8 cellular contexts compared by ENCODE assay signal in the genomic region with DNA sequence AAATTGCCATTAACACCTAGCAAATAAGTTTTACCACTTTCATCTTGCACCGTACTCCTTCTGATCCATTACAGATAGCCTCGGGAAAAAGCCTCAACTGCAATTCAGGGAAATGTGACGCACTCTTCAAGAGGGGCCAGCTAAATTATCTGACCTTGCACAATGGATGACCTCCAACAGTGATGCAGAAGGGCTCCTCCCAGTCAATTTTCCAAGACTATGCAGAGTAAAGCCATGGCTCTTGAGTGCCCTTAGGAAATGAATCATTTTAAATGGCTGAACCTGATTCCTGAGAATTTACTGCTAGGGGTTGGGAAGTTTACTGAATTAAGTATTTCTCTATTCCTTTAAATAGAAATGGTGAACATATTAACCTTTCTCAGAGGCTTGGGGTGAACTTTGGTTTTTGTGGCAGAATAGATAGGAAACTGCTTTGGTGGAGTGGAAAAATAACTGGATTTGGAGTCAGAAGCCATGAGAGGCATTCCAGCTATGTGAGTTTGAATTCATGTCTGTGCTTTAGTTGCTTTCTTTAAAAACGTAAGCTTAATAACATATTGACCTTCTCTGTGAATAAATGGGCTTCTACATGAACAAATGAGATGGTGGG.
A peak's percentile ranks its signal among the peaks of the same experiment; 100 is the strongest.
DNase-seq lines count a peak whose midpoint lies in the region; ATAC-seq and TF ChIP-seq lines count a peak whose summit lies in the region.

No MANE protein-coding gene starts in this region.

- peak overlapping the region; percentile 88 for H2BK120ac ChIP-seq in IMR-90 (ENCODE audit: low read depth, low read length)

- no peak for TF ChIP-seq CTCF in IMR-90 (conservative IDR thresholded peaks at IDR 0.05; ENCODE audit: low read depth, low read length)
- no peak for TF ChIP-seq CTCF in tibial artery (IDR thresholded peaks at IDR 0.05)

- H3K36me3 Mint-ChIP-seq in activated CD8-positive, alpha-beta T cell treated with anti-CD3 and anti-CD28 coated beads, Interleukin-2, amount 10 ng/mL, durations not matched to agents 7 days and 5 days (ENCODE audit: low read depth): no peaks in the 10 kb centered on the region

- no peak overlapping the region for H3K27ac Mint-ChIP-seq in activated CD8-positive, alpha-beta T cell treated with anti-CD3 and anti-CD28 coated beads, Interleukin-2, amount 10 ng/mL, durations not matched to agents 7 days and 5 days

- H3K23ac ChIP-seq in IMR-90 (ENCODE audit: low read depth, low read length): peak overlapping the region; percentile 71; the same call in 1 of the 2 replicates

- H2BK5ac ChIP-seq in IMR-90 (ENCODE audit: low read depth, low read length, poor library complexity, severe bottlenecking): peak overlapping the region; percentile 56

- peak overlapping the region; percentile 42; the same call in 1 of the 3 replicates for H2BK15ac ChIP-seq in IMR-90 (ENCODE audit: low read depth, low read length)

- in situ Hi-C loops in IMR-90 (cut with MboI; ENCODE audit: low sequenced_read_pairs): no loop called here

- no peaks in the 10 kb centered on the region for H3K9me3 Mint-ChIP-seq in activated CD8-positive, alpha-beta T cell treated with anti-CD3 and anti-CD28 coated beads, Interleukin-2, amount 10 ng/mL, durations not matched to agents 7 days and 5 days (ENCODE audit: insufficient read depth)

- no peak for TF ChIP-seq RAD21 in IMR-90 (IDR thresholded peaks at IDR 0.05; ENCODE audit: low read length)

- H3K79me2 ChIP-seq in Karpas-422 (ENCODE audit: low read length): no peaks in the 10 kb centered on the region

- H4K5ac ChIP-seq in IMR-90 (ENCODE audit: low read depth, low read length): peak overlapping the region; percentile 71; the same call in 1 of the 2 replicates

- H4K8ac ChIP-seq in IMR-90 (ENCODE audit: low read depth in 2 of 2, low read length in 2 of 2): peak overlapping the region in 1 of 2 experiments; percentile 4; a peak in 1 of 4 replicates

- H3K4me1 ChIP-seq in IMR-90 (ENCODE audit: control insufficient read depth, insufficient read depth, low read length): peaks cover 11% of the 10 kb centered on the region
- peaks cover 6% of the 10 kb centered on the region for H3K4me1 ChIP-seq in mesodermal cell (ENCODE audit: control insufficient read depth, insufficient read depth, low read length, poor library complexity, severe bottlenecking)
- peaks cover 0 to 52% (median 24%) of the 10 kb centered on the region in 4 donors for H3K4me1 ChIP-seq in tibial artery
- H3K4me1 ChIP-seq in Karpas-422 (ENCODE audit: low read length): no peaks in the 10 kb centered on the region

- dilution Hi-C loops in IMR-90 (cut with HindIII; ENCODE audit: low sequenced_read_pairs, unreplicated experiment): no loop called here

- H3K79me1 ChIP-seq in IMR-90 (ENCODE audit: low read depth in 1 of 2, low read length in 2 of 2): peaks cover 0 to 4% of the 10 kb centered on the region in 2 experiments; a peak in 1 of 4 replicates

- H3K27me3 Mint-ChIP-seq in activated CD8-positive, alpha-beta T cell treated with anti-CD3 and anti-CD28 coated beads, Interleukin-2, amount 10 ng/mL, durations not matched to agents 7 days and 5 days (ENCODE audit: low read depth): peaks cover 5% of the 10 kb centered on the region

- peak overlapping the region; percentile 83 for H3K14ac ChIP-seq in IMR-90 (replicated peaks; ENCODE audit: low read depth, low read length)

- peaks cover 6% of the 10 kb centered on the region for H3K4me1 Mint-ChIP-seq in activated CD8-positive, alpha-beta T cell treated with anti-CD3 and anti-CD28 coated beads, Interleukin-2, amount 10 ng/mL, durations not matched to agents 7 days and 5 days (ENCODE audit: low read depth)

- no peaks in the 10 kb centered on the region for H3K27me3 ChIP-seq in IMR-90 (ENCODE audit: control insufficient read depth, insufficient read depth, low read length)
- no peaks in the 10 kb centered on the region for H3K27me3 ChIP-seq in tibial artery
- H3K27me3 ChIP-seq in Karpas-422 (ENCODE audit: low read length): no peaks in the 10 kb centered on the region

- H2AK5ac ChIP-seq in IMR-90 (ENCODE audit: low read depth, low read length): peak overlapping the region; percentile 10; the same call in 1 of the 2 replicates

- H3K27ac ChIP-seq in IMR-90 (ENCODE audit: insufficient read depth, low read length) (peak overlapping the region; percentile 25; the same call in 1 of the 2 replicates), mesodermal cell (ENCODE audit: low read depth, low read length, severe bottlenecking) (peak overlapping the region; percentile 7), tibial artery (peak overlapping the region; percentile 51 to 65), Karpas-422 (ENCODE audit: low read length) (no peak overlapping the region)

- no peak overlapping the region for H3K4me3 Mint-ChIP-seq in activated CD8-positive, alpha-beta T cell treated with anti-CD3 and anti-CD28 coated beads, Interleukin-2, amount 10 ng/mL, durations not matched to agents 7 days and 5 days

- peak overlapping the region; percentile 58 for H2BK20ac ChIP-seq in IMR-90 (ENCODE audit: low read depth, low read length)

- H3K4ac ChIP-seq in IMR-90 (ENCODE audit: low read depth, low read length): peak overlapping the region; percentile 59

- CTCF ChIA-PET in IMR-90 (lab: Yijun Ruan, JAX): no interaction called here
- CTCF ChIA-PET in activated CD8-positive, alpha-beta T cell treated with anti-CD3 and anti-CD28 coated beads, Interleukin-2, amount 10 ng/mL, durations not matched to agents 7 days and 5 days (lab: Charles Lee): no interaction called here

- H3K56ac ChIP-seq in IMR-90 (ENCODE audit: extremely low read depth, insufficient read depth, low read length): peak overlapping the region; percentile 47; the same call in 1 of the 2 replicates

- H3K9me1 ChIP-seq in IMR-90 (ENCODE audit: insufficient read depth, low read length): peaks cover 18% of the 10 kb centered on the region

- peaks cover 19% of the 10 kb centered on the region; the same call in 1 of the 2 replicates for H3K36me3 ChIP-seq in IMR-90 (ENCODE audit: control insufficient read depth, insufficient read depth, low read length)
- no peaks in the 10 kb centered on the region for H3K36me3 ChIP-seq in mesodermal cell (ENCODE audit: control insufficient read depth, insufficient read depth, low read length)
- peaks cover 0 to 7% (median 7%) of the 10 kb centered on the region in 3 donors for H3K36me3 ChIP-seq in tibial artery
- no peaks in the 10 kb centered on the region for H3K36me3 ChIP-seq in Karpas-422 (ENCODE audit: insufficient read depth, low read length)

- no peaks in the 10 kb centered on the region for H3K9me3 ChIP-seq in IMR-90 (ENCODE audit: control insufficient read depth, insufficient read depth, low read length)
- H3K9me3 ChIP-seq in mesodermal cell (ENCODE audit: control insufficient read depth, low read length): no peaks in the 10 kb centered on the region
- no peaks in the 10 kb centered on the region for H3K9me3 ChIP-seq in tibial artery
- H3K9me3 ChIP-seq in Karpas-422 (ENCODE audit: low read length): no peaks in the 10 kb centered on the region

- TF ChIP-seq POLR2A in IMR-90 (IDR thresholded peaks at IDR 0.05; ENCODE audit: low read depth, low read length): no peak

- POLR2A ChIA-PET in IMR-90 (lab: Charles Lee; ENCODE audit: unreplicated experiment): interaction anchor here (0.5 to 0.6 kb wide), 2 partner anchors 13 to 1240 kb away, joined by 3 read pairs; no protein-coding TSS in a partner anchor
- POLR2A ChIA-PET in activated CD8-positive, alpha-beta T cell treated with anti-CD3 and anti-CD28 coated beads, Interleukin-2, amount 10 ng/mL, durations not matched to agents 7 days and 5 days (lab: Charles Lee): no interaction called here

- intact Hi-C loops in IMR-90 (cut with micrococcal nuclease): no loop called here
- intact Hi-C loops in tibial artery (cut with DNase I; ENCODE audit: low total_unique reads): no loop called here

- H2AFZ ChIP-seq in IMR-90 (replicated peaks; ENCODE audit: low read length, poor library complexity) (no peak overlapping the region), Karpas-422 (ENCODE audit: low read length) (no peak overlapping the region)

- DNase-seq in IMR-90 (peak; percentile 76), tibial artery (peak; percentile 55 to 73), NCI-H510A treated with DMSO at 0.1 percent for 48 hours (lab: John Stamatoyannopoulos, UW) (no peak), Karpas-422 (no peak)
- DNase-seq in activated CD8-positive, alpha-beta T cell treated with anti-CD3 and anti-CD28 coated beads, Interleukin-2, amount 10 ng/mL, durations not matched to agents 7 days and 5 days: no peak

- H2AK9ac ChIP-seq in IMR-90 (replicated peaks; ENCODE audit: low read depth, low read length, poor library complexity): no peak overlapping the region

- H3K9me2 ChIP-seq in Karpas-422 (replicated peaks; ENCODE audit: insufficient read depth, low read length): no peaks in the 10 kb centered on the region

- H3K4me2 ChIP-seq in IMR-90 (ENCODE audit: low read depth, low read length): peak overlapping the region; percentile 43; the same call in 1 of the 2 replicates
- no peak overlapping the region for H3K4me2 ChIP-seq in Karpas-422 (ENCODE audit: low read depth, low read length, poor library complexity, severe bottlenecking)

- H3K4me3 ChIP-seq in IMR-90 (ENCODE audit: insufficient read depth, low read depth, low read length) (no peak overlapping the region), mesodermal cell (ENCODE audit: extremely low read depth, insufficient read depth, low read length, poor library complexity, severe bottlenecking) (no peak overlapping the region), tibial artery (no peak overlapping the region), Karpas-422 (ENCODE audit: low read length) (no peak overlapping the region)

- H3K9ac ChIP-seq in IMR-90 (ENCODE audit: low read depth, low read length) (no peak overlapping the region), Karpas-422 (ENCODE audit: low read length) (no peak overlapping the region)

- BruUV-seq in IMR-90 (replicated peaks; lab: Mats Ljungman, UMichigan): no TSS peak

- no peaks in the 10 kb centered on the region for H4K20me1 ChIP-seq in IMR-90 (ENCODE audit: insufficient read depth, low read length)
- H4K20me1 ChIP-seq in Karpas-422 (ENCODE audit: insufficient read depth, low read depth, low read length): no peaks in the 10 kb centered on the region

- H3K18ac ChIP-seq in IMR-90 (ENCODE audit: low read depth, low read length): peak overlapping the region; percentile 76; the same call in 1 of the 2 replicates

- H4K91ac ChIP-seq in IMR-90 (ENCODE audit: insufficient read depth, low read depth, low read length): peak overlapping the region; percentile 21; the same call in 1 of the 2 replicates

- ATAC-seq in IMR-90 (ENCODE audit: low read depth) (peak; percentile 68), esophagus mucosa (peak; percentile 78), GM18517 (IDR thresholded peaks at IDR 0.05; ENCODE audit: unreplicated experiment) (no peak)
- no peak for ATAC-seq in activated CD8-positive, alpha-beta T cell treated with anti-CD3 and anti-CD28 coated beads, Interleukin-2, amount 10 ng/mL, durations not matched to agents 7 days and 5 days

- no CpG with 5 or more reads among the region's 4 CpGs for WGBS in IMR-90 (ENCODE audit: extremely low coverage in 2 of 2, insufficient read length in 1 of 2), 2 experiments
- 75 to 82% methylated on average over 3 of the region's 4 CpGs for WGBS in mesodermal cell (ENCODE audit: insufficient coverage in 2 of 2), 2 experiments

TF ChIP-seq in IMR-90, 13 proteins besides CTCF, POLR2A, EP300 and RAD21 (continues in another document):
- TF ChIP-seq MAFK (IDR thresholded peaks at IDR 0.05; ENCODE audit: low read depth, low read length): 0 out of 2 replicates have a peak, but pooled peaks have one; percentile 1

Comparison
In these comparisons a context has a peak if more than half of its experiments do, and no peak if none do; other contexts are left out.
1. ATAC-seq: peak in IMR-90 (single experiment) and esophagus mucosa (single experiment); none in activated CD8-positive, alpha-beta T cell treated with anti-CD3 and anti-CD28 coated beads, Interleukin-2, amount 10 ng/mL, durations not matched to agents 7 days and 5 days (single experiment) and GM18517 (single experiment).
2. DNase-seq: peak in IMR-90 (single experiment) and tibial artery (2 of 2); none in NCI-H510A treated with DMSO at 0.1 percent for 48 hours (single experiment), activated CD8-positive, alpha-beta T cell treated with anti-CD3 and anti-CD28 coated beads, Interleukin-2, amount 10 ng/mL, durations not matched to agents 7 days and 5 days (single experiment) and Karpas-422 (single experiment).